In the genomic region with DNA sequence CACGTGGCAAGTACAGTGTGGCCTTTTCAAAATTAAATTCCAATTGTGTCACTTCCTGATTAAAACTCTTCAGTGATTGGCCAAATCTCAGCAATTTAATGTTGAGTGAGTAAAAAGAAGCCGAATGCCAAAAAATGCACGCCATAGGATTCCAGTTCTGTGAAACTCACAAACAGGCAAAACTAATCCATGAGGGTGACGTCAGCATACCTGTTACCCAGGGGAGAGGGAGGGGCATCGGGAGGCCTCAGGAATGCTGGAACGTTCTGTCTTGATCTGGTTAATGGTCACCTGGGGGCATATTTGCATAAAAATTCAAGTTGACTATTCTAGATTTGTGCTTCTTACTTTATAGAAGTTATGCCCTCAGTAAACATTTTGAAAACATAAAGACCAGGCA, we compare ENCODE assay signal across 25 cellular contexts. TPM values are rescaled to one million over a fixed set of nuclear protein-coding genes. Genes with fewer than 3 reads are reported as not detected.
DNase-seq lines count a peak whose midpoint lies in the region; ATAC-seq and TF ChIP-seq lines count a peak whose summit lies in the region.
"Had no signal": no experiment of that assay in that cellular context is flagged by ENCODE, and none has a peak within 500 bp of the region (broad histone marks: within the 10 kb centered on the region; RNA-seq: fewer than 3 reads in every experiment).

No MANE protein-coding gene starts in this region.

- no peaks in the 10 kb centered on the region for H3K23me2 ChIP-seq in H9 (ENCODE audit: insufficient read length, low read depth, low read length, poor library complexity, severe bottlenecking)

- H2BK20ac ChIP-seq in H9 (ENCODE audit: low read depth, low read length, poor library complexity, severe bottlenecking), result no peak overlapping the region

- H3K4me3 Mint-ChIP-seq in H9, result no peak overlapping the region
- H3K4me3 Mint-ChIP-seq: CD4-positive, CD25-positive, alpha-beta regulatory T cell; effector memory CD8-positive, alpha-beta T cell; T-helper 1 cell treated with Interleukin-12 subunit alpha and Interleukin-12 subunit beta and Interleukin-4 antibody, amounts not matched to agents 30 μg/mL and 1 μg/mL, for 36 hours had no signal

- H3K14ac ChIP-seq in H9 (ENCODE audit: insufficient read depth, low read length), result no peak overlapping the region

- H3K79me2 ChIP-seq in H9 (ENCODE audit: insufficient read depth, low read length), result no peaks in the 10 kb centered on the region

- TF ChIP-seq POLR2A in body of pancreas (IDR thresholded peaks at IDR 0.05), result no peak

- no peak overlapping the region for H3K9ac ChIP-seq in H9 (ENCODE audit: extremely low read depth, insufficient read length, low read length)

- H3K36me3 ChIP-seq in body of pancreas (replicated peaks in 1 of 2; ENCODE audit: insufficient read depth in 1 of 2, low read depth in 2 of 2), result peaks cover 0 to 17% of the 10 kb centered on the region in 2 donors
- H3K36me3 ChIP-seq: colonic mucosa had no signal

- H3K9me3 ChIP-seq in H9 (ENCODE audit: control insufficient read depth, low read depth, low read length) (no peaks in the 10 kb centered on the region), body of pancreas (no peaks in the 10 kb centered on the region)
- H3K9me3 ChIP-seq: colonic mucosa, left ventricle myocardium inferior, prostate gland had no signal

- no peak overlapping the region for H3K23ac ChIP-seq in H9 (ENCODE audit: insufficient read length, low read depth, low read length)

- intact Hi-C loops in body of pancreas (cut with DNase I), result no loop called here

- no peaks in the 10 kb centered on the region for H3K79me1 ChIP-seq in H9 (ENCODE audit: insufficient read depth, low read depth, low read length, poor library complexity, severe bottlenecking)

- H3K27me3 ChIP-seq in H9 (ENCODE audit: insufficient read depth, low read length) (no peaks in the 10 kb centered on the region), body of pancreas (no peaks in the 10 kb centered on the region)
- H3K27me3 ChIP-seq: brain microvascular endothelial cell, colonic mucosa had no signal

- peaks cover 1 to 19% (median 10%) of the 10 kb centered on the region in 3 experiments; a peak in 5 of 7 replicates for H3K36me3 Mint-ChIP-seq in H9 (ENCODE audit: insufficient read depth in 1 of 3, low read depth in 3 of 3)

- no peak overlapping the region for H4K5ac ChIP-seq in H9 (ENCODE audit: insufficient read length, low read depth, low read length)

- no peak overlapping the region for H2AFZ ChIP-seq in H9 (ENCODE audit: low read length)

- ATAC-seq in body of pancreas, result peak; percentile 90
- ATAC-seq in GM19324 (IDR thresholded peaks at IDR 0.05; ENCODE audit: low FRiP score, unreplicated experiment), result no peak
- ATAC-seq: effector memory CD8-positive, alpha-beta T cell; GM12878; Panc1 had no signal

- no peak overlapping the region for H4K8ac ChIP-seq in H9 (replicated peaks; ENCODE audit: insufficient read length, low read depth, low read length)

- no peak overlapping the region for H2BK120ac ChIP-seq in H9 (ENCODE audit: low read depth, low read length, poor library complexity, severe bottlenecking)

- no peak overlapping the region for H3K4ac ChIP-seq in H9 (ENCODE audit: low read depth, low read length)

- no peak overlapping the region for H3K4me3 ChIP-seq in body of pancreas
- H3K4me3 ChIP-seq: colonic mucosa, GM12878, left ventricle myocardium inferior, prostate gland had no signal

- H2BK12ac ChIP-seq in H9 (ENCODE audit: insufficient read length, low read depth, low read length), result no peak overlapping the region

- TF ChIP-seq CTCF in H9 (conservative IDR thresholded peaks at IDR 0.05), result no peak
- no peak for TF ChIP-seq CTCF in body of pancreas (IDR thresholded peaks at IDR 0.05)

- H3K56ac ChIP-seq in H9 (ENCODE audit: insufficient read length, low read depth, low read length), result no peak overlapping the region

- H3T11ph ChIP-seq in H9 (ENCODE audit: low read length), result no peak overlapping the region

- H4K20me1 ChIP-seq in H9 (ENCODE audit: control insufficient read depth, insufficient read depth, insufficient read length), result no peaks in the 10 kb centered on the region

- H3K4me2 ChIP-seq in H9 (ENCODE audit: insufficient read depth, insufficient read length, low read length), result no peak overlapping the region

- DNase-seq in H9 (peak; percentile 43), body of pancreas (peak; percentile 51 to 76 (median 66)), kidney tubule cell (ENCODE audit: low spot score) (peak; percentile 76), renal cortical epithelial cell (ENCODE audit: low read depth) (peak; percentile 53), SHP77 treated with DMSO at 0.1 percent for 48 hours (lab: John Stamatoyannopoulos, UW) (no peak), middle frontal gyrus (ENCODE audit: extremely low spot score, low spot score) (no peak), cerebellar nuclear complex (lab: John Stamatoyannopoulos, UW) (no peak)
- DNase-seq: activated effector memory CD4-positive, alpha-beta T cell treated with Interleukin-2 at 50 U/mL for 16 hours; brain microvascular endothelial cell; CD4-positive, CD25-positive, alpha-beta regulatory T cell; colonic mucosa; DMS79; effector memory CD8-positive, alpha-beta T cell; left ventricle myocardium inferior; NCI-H1092 treated with DMSO at 0.1 percent for 48 hours; NCI-H1930; NCI-H2227 treated with DMSO at 0.1 percent for 48 hours; NK-92 treated with Interleukin-12 subunit alpha and Interleukin-12 subunit beta, amount 100 ng/mL, for 24 hours had no signal

- H3K18ac ChIP-seq in H9 (ENCODE audit: insufficient read length, low read depth, low read length), result no peak overlapping the region

- H3K9me3 Mint-ChIP-seq in H9, result no peaks in the 10 kb centered on the region; a peak in 1 of 5 replicates
- H3K9me3 Mint-ChIP-seq: CD4-positive, CD25-positive, alpha-beta regulatory T cell; effector memory CD8-positive, alpha-beta T cell; T-helper 1 cell treated with Interleukin-12 subunit alpha and Interleukin-12 subunit beta and Interleukin-4 antibody, amounts not matched to agents 30 μg/mL and 1 μg/mL, for 36 hours had no signal

- no peak overlapping the region for H2BK5ac ChIP-seq in H9 (ENCODE audit: insufficient read length, low read length)

- H2AK5ac ChIP-seq in H9 (ENCODE audit: insufficient read length, low read length), result no peak overlapping the region

- H3K4me1 ChIP-seq in H9 (ENCODE audit: insufficient read depth, low read length) (no peaks in the 10 kb centered on the region), body of pancreas (peaks cover 10% of the 10 kb centered on the region)
- H3K4me1 ChIP-seq: colonic mucosa, left ventricle myocardium inferior, prostate gland had no signal

- H3K27me3 Mint-ChIP-seq in H9 (ENCODE audit: low read depth), result no peaks in the 10 kb centered on the region
- H3K27me3 Mint-ChIP-seq: CD4-positive, CD25-positive, alpha-beta regulatory T cell; effector memory CD8-positive, alpha-beta T cell had no signal

- peaks cover 23 to 28% of the 10 kb centered on the region in 2 experiments for H3K4me1 Mint-ChIP-seq in H9

- H3K27ac ChIP-seq in H9 (ENCODE audit: insufficient read length, low read depth, low read length) (no peak overlapping the region), body of pancreas (peak overlapping the region; percentile 67 to 80 (median 72))
- H3K27ac ChIP-seq: brain microvascular endothelial cell, colonic mucosa, left ventricle myocardium inferior, VCaP had no signal

- no peak overlapping the region for H2BK15ac ChIP-seq in H9 (ENCODE audit: low read depth, low read length)

- peak overlapping the region; percentile 85 to 94 (median 93); a peak in 6 of 7 replicates for H3K27ac Mint-ChIP-seq in H9
- H3K27ac Mint-ChIP-seq: CD4-positive, CD25-positive, alpha-beta regulatory T cell; T-helper 1 cell treated with Interleukin-12 subunit alpha and Interleukin-12 subunit beta and Interleukin-4 antibody, amounts not matched to agents 30 μg/mL and 1 μg/mL, for 36 hours had no signal

- WGBS in H9 (ENCODE audit: extremely low coverage, insufficient read length, low lambda C conversion rate), result no CpG with 5 or more reads among the region's 6 CpGs
- WGBS in body of pancreas, 2 donors, result 68 to 77% methylated on average over 6 of the region's 6 CpGs

- H4K91ac ChIP-seq in H9 (ENCODE audit: insufficient read length, low read depth, low read length), result no peak overlapping the region

RNA-seq across cellular contexts. Expression of gene KLC2, which starts 29.0 kb away (rescaled TPM):
- total RNA-seq in H9 (2021), result 56.7 and 59.7 TPM in 2 replicates
- 10 to 100 TPM; 13.5 to 16.5 TPM for total RNA-seq in body of pancreas
- total RNA-seq in renal cortical epithelial cell, result 12.0 and 33.4 TPM in 2 replicates

RNA-seq across cellular contexts. Expression of gene RAB1B, which starts 39.9 kb away (rescaled TPM):
- total RNA-seq in H9 (2021) (118 and 122 TPM in 2 replicates), body of pancreas (10 to 100 TPM; 67.7 to 74.5 TPM), renal cortical epithelial cell (87.3 and 140 TPM in 2 replicates)

RNA-seq across cellular contexts. Expression of gene CNIH2, which starts 49.5 kb away (rescaled TPM):
- total RNA-seq in H9 (2021), result 11.8 and 12.0 TPM in 2 replicates
- 1 to 10 TPM; 3.6 to 4.6 TPM for total RNA-seq in body of pancreas
- 0.15 TPM in 1 of 2 replicates, not detected in the other for total RNA-seq in renal cortical epithelial cell
- total RNA-seq: glomerular endothelial cell, left ventricle myocardium inferior had no signal

Comparison
In these comparisons a context has a peak if more than half of its experiments do, and no peak if none do; other contexts are left out.
1. DNase-seq: peak in H9 (single experiment), body of pancreas (4 of 4), kidney tubule cell (single experiment) and renal cortical epithelial cell (single experiment); none in SHP77 treated with DMSO at 0.1 percent for 48 hours (single experiment), middle frontal gyrus (single experiment) and cerebellar nuclear complex (0 of 2).